In genomic region chr9:120161801-120162200, GRCh38 we compare ENCODE assay signal across 14 cellular contexts.
"Had no signal": no experiment of that assay in that cellular context is flagged by ENCODE, and none has a peak within 500 bp of the region (broad histone marks: within the 10 kb centered on the region; RNA-seq: fewer than 3 reads in every experiment).

No MANE protein-coding gene starts in this region.

- DNase-seq: activated CD4-positive, CD25-positive, alpha-beta regulatory T cell treated with anti-CD3 and anti-CD28 coated beads, Interleukin-2, amount 50 U/mL, for 72 hours; activated naive CD8-positive, alpha-beta T cell treated with anti-CD3 and anti-CD28 coated beads, Interleukin-2, amount 10 ng/mL, durations not matched to agents 7 days and 5 days; central memory CD4-positive, alpha-beta T cell; cortex of kidney; effector CD4-positive, alpha-beta T cell; esophagus squamous epithelium; hypothalamus; immature natural killer cell; left colon; midbrain; stimulated activated CD4-positive, alpha-beta T cell treated with anti-CD3 and anti-CD28 coated beads, Interleukin-1b, Interleukin-23, amount 100 ng/mL, for 48 hours; T1000 had no signal

- H3K27ac Mint-ChIP-seq: activated naive CD8-positive, alpha-beta T cell treated with anti-CD3 and anti-CD28 coated beads, Interleukin-2, amount 10 ng/mL, durations not matched to agents 7 days and 5 days; activated T-helper 1 cell treated with anti-CD3 and anti-CD28 coated beads, Interleukin-12 subunit alpha, Interleukin-12 subunit beta, Interleukin-2, Interleukin-4 antibody, amounts not matched to agents 30 ng/mL and 10 ng/mL and 1 ng/mL, durations not matched to agents 14 hours and 24 hours and 36 hours; brain; immature natural killer cell had no signal

- H3K9me3 Mint-ChIP-seq: activated T-helper 1 cell treated with anti-CD3 and anti-CD28 coated beads, Interleukin-12 subunit alpha, Interleukin-12 subunit beta, Interleukin-2, Interleukin-4 antibody, amounts not matched to agents 30 ng/mL and 10 ng/mL and 1 ng/mL, durations not matched to agents 14 hours and 24 hours and 36 hours had no signal

- H3K4me3 Mint-ChIP-seq: activated naive CD8-positive, alpha-beta T cell treated with anti-CD3 and anti-CD28 coated beads, Interleukin-2, amount 10 ng/mL, durations not matched to agents 7 days and 5 days; activated T-helper 1 cell treated with anti-CD3 and anti-CD28 coated beads, Interleukin-12 subunit alpha, Interleukin-12 subunit beta, Interleukin-2, Interleukin-4 antibody, amounts not matched to agents 30 ng/mL and 10 ng/mL and 1 ng/mL, durations not matched to agents 14 hours and 24 hours and 36 hours; brain; immature natural killer cell had no signal

- H3K4me1 Mint-ChIP-seq: immature natural killer cell had no signal

- ATAC-seq: left colon had no signal

- H3K36me3 Mint-ChIP-seq: activated naive CD8-positive, alpha-beta T cell treated with anti-CD3 and anti-CD28 coated beads, Interleukin-2, amount 10 ng/mL, durations not matched to agents 7 days and 5 days; brain; immature natural killer cell had no signal
